ENCODE assay signal across 12 cellular contexts in genomic region chr15:85621096-85621495, GRCh38.
A peak's percentile ranks its signal among the peaks of the same experiment; 100 is the strongest.
DNase-seq lines count a peak whose midpoint lies in the region; TF ChIP-seq lines count a peak whose summit lies in the region.
"Had no signal": no experiment of that assay in that cellular context is flagged by ENCODE, and none has a peak within 500 bp of the region (broad histone marks: within the 10 kb centered on the region; RNA-seq: fewer than 3 reads in every experiment).

No MANE protein-coding gene starts in this region.

- H3K27ac ChIP-seq in Peyer's patch (peak overlapping the region; percentile 70 to 78 (median 73)), Karpas-422 (ENCODE audit: low read length) (no peak overlapping the region)

- CTCF ChIA-PET in BJ (lab: Yijun Ruan, JAX): interaction anchor here (1.1 kb wide), 1 partner anchor 130 kb away, joined by 3 read pairs; no protein-coding TSS in a partner anchor

- POLR2A ChIA-PET in BJ (lab: Charles Lee): no interaction called here

- H3K27me3 ChIP-seq in BJ (ENCODE audit: control insufficient read depth, insufficient read depth, low read length) (no peaks in the 10 kb centered on the region), Peyer's patch (no peaks in the 10 kb centered on the region), Karpas-422 (ENCODE audit: low read length) (no peaks in the 10 kb centered on the region)

- no peak for TF ChIP-seq POLR2A in Peyer's patch (IDR thresholded peaks at IDR 0.05)

- peaks cover 94% of the 10 kb centered on the region for H3K79me2 ChIP-seq in Karpas-422 (ENCODE audit: low read length)

- no peaks in the 10 kb centered on the region for H3K9me2 ChIP-seq in Karpas-422 (replicated peaks; ENCODE audit: insufficient read depth, low read length)

- no peak overlapping the region for H3K4me2 ChIP-seq in Karpas-422 (ENCODE audit: low read depth, low read length, poor library complexity, severe bottlenecking)

- H2AFZ ChIP-seq in Karpas-422 (ENCODE audit: low read length): no peak overlapping the region

- no peak overlapping the region for H3K9ac ChIP-seq in Karpas-422 (ENCODE audit: low read length)

- no peak for TF ChIP-seq CTCF in BJ (IDR thresholded peaks at IDR 0.05; ENCODE audit: insufficient read depth, low read depth, low read length)
- no peak for TF ChIP-seq CTCF in Peyer's patch (IDR thresholded peaks at IDR 0.05)

- H3K9me3 ChIP-seq in Peyer's patch (no peaks in the 10 kb centered on the region), Karpas-422 (ENCODE audit: low read length) (no peaks in the 10 kb centered on the region)

- peaks cover 0 to 40% (median 6%) of the 10 kb centered on the region in 4 donors for H3K4me1 ChIP-seq in Peyer's patch
- peaks cover 45% of the 10 kb centered on the region for H3K4me1 ChIP-seq in Karpas-422 (ENCODE audit: low read length)

- DNase-seq in BJ (ENCODE audit: low read depth): no peak
- DNase-seq in Peyer's patch: no peak
- peak; percentile 79 for DNase-seq in fibroblast of peridontal ligament (ENCODE audit: extremely low read depth)
- no peak for DNase-seq in skeletal muscle cell (ENCODE audit: low read depth)
- DNase-seq in RPMI8226: no peak
- no peak for DNase-seq in NCI-H2227 (lab: John Stamatoyannopoulos, UW; ENCODE audit: unreplicated experiment)
- DNase-seq in HK-2 (ENCODE audit: unreplicated experiment): no peak
- DNase-seq in Karpas-422: no peak
- DNase-seq: amygdala, DMS79 treated with DMSO at 0.1 percent for 48 hours, NCI-H1105 treated with DMSO at 0.1 percent for 48 hours, OCI-M1 had no signal

- H3K36me3 ChIP-seq in BJ (ENCODE audit: control insufficient read depth, insufficient read depth, low read length) (no peaks in the 10 kb centered on the region), Peyer's patch (no peaks in the 10 kb centered on the region), Karpas-422 (ENCODE audit: insufficient read depth, low read length) (no peaks in the 10 kb centered on the region)

- H4K20me1 ChIP-seq in Karpas-422 (ENCODE audit: insufficient read depth, low read depth, low read length): no peaks in the 10 kb centered on the region

- H3K4me3 ChIP-seq in BJ (ENCODE audit: low read depth, low read length): peak overlapping the region; percentile 36
- peak overlapping the region; percentile 1 to 46 (median 32) for H3K4me3 ChIP-seq in Peyer's patch
- H3K4me3 ChIP-seq in skeletal muscle cell (ENCODE audit: low read depth, low read length): peak overlapping the region; percentile 48
- no peak overlapping the region for H3K4me3 ChIP-seq in Karpas-422 (ENCODE audit: low read length)
